Comparison of ENCODE assay signal across 1 cellular context in genomic region chr13:79593611-79594275, GRCh38.
A peak's percentile ranks its signal among the peaks of the same experiment; 100 is the strongest.
TF ChIP-seq lines count a peak whose summit lies in the region.

No MANE protein-coding gene starts in this region.

TF ChIP-seq in SK-N-SH, 30 proteins besides CTCF, POLR2A, EP300 and RAD21 (continued from another document):
- TF ChIP-seq, protein P1, sequence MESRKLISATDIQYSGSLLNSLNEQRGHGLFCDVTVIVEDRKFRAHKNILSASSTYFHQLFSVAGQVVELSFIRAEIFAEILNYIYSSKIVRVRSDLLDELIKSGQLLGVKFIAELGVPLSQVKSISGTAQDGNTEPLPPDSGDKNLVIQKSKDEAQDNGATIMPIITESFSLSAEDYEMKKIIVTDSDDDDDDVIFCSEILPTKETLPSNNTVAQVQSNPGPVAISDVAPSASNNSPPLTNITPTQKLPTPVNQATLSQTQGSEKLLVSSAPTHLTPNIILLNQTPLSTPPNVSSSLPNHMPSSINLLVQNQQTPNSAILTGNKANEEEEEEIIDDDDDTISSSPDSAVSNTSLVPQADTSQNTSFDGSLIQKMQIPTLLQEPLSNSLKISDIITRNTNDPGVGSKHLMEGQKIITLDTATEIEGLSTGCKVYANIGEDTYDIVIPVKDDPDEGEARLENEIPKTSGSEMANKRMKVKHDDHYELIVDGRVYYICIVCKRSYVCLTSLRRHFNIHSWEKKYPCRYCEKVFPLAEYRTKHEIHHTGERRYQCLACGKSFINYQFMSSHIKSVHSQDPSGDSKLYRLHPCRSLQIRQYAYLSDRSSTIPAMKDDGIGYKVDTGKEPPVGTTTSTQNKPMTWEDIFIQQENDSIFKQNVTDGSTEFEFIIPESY (IDR thresholded peaks at IDR 0.05; ENCODE audit: borderline replicate concordance, low read depth), result no peak
- TF ChIP-seq RCOR1 (IDR thresholded peaks at IDR 0.05; ENCODE audit: low read length) (peak; percentile 34; the same call in 1 of the 2 replicates), FOSL2 (IDR thresholded peaks at IDR 0.05; ENCODE audit: borderline replicate concordance, low read depth) (peak; percentile 76; the same call in 1 of the 2 replicates), YY1 (IDR thresholded peaks at IDR 0.05; ENCODE audit: low read depth) (no peak), NFIC (IDR thresholded peaks at IDR 0.05; ENCODE audit: borderline replicate concordance) (peak; percentile 78; the same call in 1 of the 2 replicates), EZH2phosphoT487 (IDR thresholded peaks at IDR 0.05; ENCODE audit: borderline replicate concordance, low read depth) (no peak), GABPA (IDR thresholded peaks at IDR 0.05; ENCODE audit: low read depth) (no peak), FOXM1 (IDR thresholded peaks at IDR 0.05; ENCODE audit: low read depth) (peak; percentile 28; the same call in 1 of the 2 replicates), POLR2AphosphoS5 (IDR thresholded peaks at IDR 0.05; ENCODE audit: low read depth, low read length) (peak; percentile 54; the same call in 1 of the 2 replicates), NRF1 (IDR thresholded peaks at IDR 0.05; ENCODE audit: low read depth, low read length) (no peak), CHD2 (IDR thresholded peaks at IDR 0.05; ENCODE audit: low read length, partially characterized antibody) (peak; percentile 35), TEAD4 (IDR thresholded peaks at IDR 0.05; ENCODE audit: borderline replicate concordance, insufficient read depth) (peak; percentile 82; the same call in 1 of the 2 replicates), JUND (IDR thresholded peaks at IDR 0.05) (peak; percentile 82), GATA2 (CRISPR knock-in tag; IDR thresholded peaks at IDR 0.05) (0 out of 2 replicates have a peak, but pooled peaks have one; percentile 8)
- TF ChIP-seq, protein P2, sequence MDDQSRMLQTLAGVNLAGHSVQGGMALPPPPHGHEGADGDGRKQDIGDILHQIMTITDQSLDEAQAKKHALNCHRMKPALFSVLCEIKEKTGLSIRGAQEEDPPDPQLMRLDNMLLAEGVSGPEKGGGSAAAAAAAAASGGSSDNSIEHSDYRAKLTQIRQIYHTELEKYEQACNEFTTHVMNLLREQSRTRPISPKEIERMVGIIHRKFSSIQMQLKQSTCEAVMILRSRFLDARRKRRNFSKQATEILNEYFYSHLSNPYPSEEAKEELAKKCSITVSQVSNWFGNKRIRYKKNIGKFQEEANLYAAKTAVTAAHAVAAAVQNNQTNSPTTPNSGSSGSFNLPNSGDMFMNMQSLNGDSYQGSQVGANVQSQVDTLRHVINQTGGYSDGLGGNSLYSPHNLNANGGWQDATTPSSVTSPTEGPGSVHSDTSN (IDR thresholded peaks at IDR 0.05), result peak; percentile 74
